Comparison of ENCODE assay signal across 20 cellular contexts in the genomic region with DNA sequence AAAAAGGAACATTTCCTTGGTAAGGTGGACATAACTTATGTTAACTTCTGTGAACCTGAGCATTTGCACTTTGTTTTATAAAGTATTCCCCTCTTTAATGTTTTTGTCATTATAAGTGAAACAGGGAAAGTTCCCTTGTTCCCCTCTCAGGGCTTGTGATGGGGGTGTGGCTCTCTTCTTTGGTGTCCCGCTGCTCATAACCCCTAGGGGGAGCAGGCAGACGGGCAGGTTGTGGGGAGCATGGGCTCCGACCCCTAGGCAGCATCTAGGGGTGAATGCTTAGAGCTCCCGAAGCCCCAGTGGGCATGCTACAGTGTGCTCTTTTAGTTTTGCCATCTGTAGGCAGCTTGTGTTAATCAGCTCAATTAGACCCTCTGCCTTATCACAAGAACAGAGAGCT.
DNase-seq lines count a peak whose midpoint lies in the region; ATAC-seq, FAIRE-seq and TF ChIP-seq lines count a peak whose summit lies in the region.
"Had no signal": no experiment of that assay in that cellular context is flagged by ENCODE, and none has a peak within 500 bp of the region (broad histone marks: within the 10 kb centered on the region; RNA-seq: fewer than 3 reads in every experiment).

No MANE protein-coding gene starts in this region.

- FAIRE-seq in A549 (lab: Jason Lieb, UNC), result peak; percentile 82
- FAIRE-seq: RCC 7860 had no signal

- no peak overlapping the region for H3K4me3 ChIP-seq in A549
- no peak overlapping the region for H3K4me3 ChIP-seq in Jurkat, Clone E6-1 (ENCODE audit: low read length)
- H3K4me3 ChIP-seq in SJCRH30, result no peak overlapping the region
- no peak overlapping the region for H3K4me3 ChIP-seq in epithelial cell of proximal tubule (ENCODE audit: low read depth, low read length)
- H3K4me3 ChIP-seq: coronary artery, left ventricle myocardium inferior, skin epidermis, tibial nerve had no signal

- WGBS in A549 (ENCODE audit: missing lambda C conversion rate), result 0% methylated on average over 1 of the region's 4 CpGs

- ATAC-seq in A549 (peak in 1 of 2 experiments; percentile 69; a peak in 3 of 6 replicates), HG03097 (IDR thresholded peaks at IDR 0.05; ENCODE audit: low FRiP score, unreplicated experiment) (no peak)

- H3K4me2 ChIP-seq in A549, result no peak overlapping the region

- no peak for TF ChIP-seq POLR2A in A549 (IDR thresholded peaks at IDR 0.05; ENCODE audit: low read length)

- CTCF ChIA-PET in A549 (lab: Yijun Ruan, JAX), result interaction anchor here (0.9 kb wide), 1 partner anchor 10 kb away, joined by 4 read pairs; no protein-coding TSS in a partner anchor

- H3K27ac ChIP-seq in A549, result no peak overlapping the region
- H3K27ac ChIP-seq in SJCRH30, result no peak overlapping the region
- H3K27ac ChIP-seq: coronary artery, left ventricle myocardium inferior, skin epidermis, tibial nerve had no signal

- POLR2A ChIA-PET in A549 (lab: Yijun Ruan, JAX), result no interaction called here

- no peaks in the 10 kb centered on the region for H3K36me3 ChIP-seq in SJCRH30
- H3K36me3 ChIP-seq: left ventricle myocardium inferior, tibial nerve had no signal

- TF ChIP-seq CTCF in A549 (IDR thresholded peaks at IDR 0.05) (no peak), epithelial cell of proximal tubule (conservative IDR thresholded peaks at IDR 0.05; ENCODE audit: low read depth, low read length) (peak; percentile 7)

- H3K9me3 ChIP-seq in A549 (no peaks in the 10 kb centered on the region), SJCRH30 (replicated peaks) (no peaks in the 10 kb centered on the region)
- H3K9me3 ChIP-seq: left ventricle myocardium inferior, tibial nerve had no signal

- TF ChIP-seq EP300 in A549 (IDR thresholded peaks at IDR 0.05), result no peak

- no peaks in the 10 kb centered on the region for H3K27me3 ChIP-seq in SJCRH30
- H3K27me3 ChIP-seq: tibial nerve had no signal

- no peaks in the 10 kb centered on the region for H3K4me1 ChIP-seq in A549
- no peaks in the 10 kb centered on the region for H3K4me1 ChIP-seq in SJCRH30
- H3K4me1 ChIP-seq: left ventricle myocardium inferior, tibial nerve had no signal

- TF ChIP-seq RAD21 in A549 (conservative IDR thresholded peaks at IDR 0.05 in 1 of 2, IDR thresholded peaks at IDR 0.05 in 1 of 2), result no peak

- DNase-seq in A549 (ENCODE audit: low read depth in 1 of 2, low spot score in 1 of 2), result peak in 1 of 2 experiments; percentile 9
- DNase-seq in Jurkat, Clone E6-1 (ENCODE audit: low read depth, low spot score), result peak; percentile 2
- peak; percentile 2 to 19 for DNase-seq in SJCRH30
- DNase-seq in epithelial cell of proximal tubule (ENCODE audit: low read depth), result no peak
- DNase-seq in stimulated activated naive CD4-positive, alpha-beta T cell (lab: John Stamatoyannopoulos, UW), result no peak
- DNase-seq in LoVo (ENCODE audit: low spot score), result no peak
- no peak for DNase-seq in central memory CD4-positive, alpha-beta T cell
- DNase-seq: activated CD4-positive, alpha-beta T cell treated with anti-CD3 and anti-CD28 coated beads for 48 hours; activated effector memory CD4-positive, alpha-beta T cell treated with Interleukin-2 at 50 U/mL for 16 hours; CD4-positive, CD25-positive, alpha-beta regulatory T cell; DMS153; NCI-H1694 treated with DMSO at 0.1 percent for 48 hours; stimulated activated CD4-positive, alpha-beta T cell treated with anti-CD3 and anti-CD28 coated beads, Interleukin-4, amount 100 ng/mL, for 1 hour; T1000 had no signal

TF ChIP-seq in A549, 52 proteins besides CTCF, POLR2A, EP300 and RAD21:
- TF ChIP-seq CHD4 (IDR thresholded peaks at IDR 0.05; ENCODE audit: borderline replicate concordance), result no peak
- no peak for TF ChIP-seq RFX5 (IDR thresholded peaks at IDR 0.05)
- TF ChIP-seq, protein P1, sequence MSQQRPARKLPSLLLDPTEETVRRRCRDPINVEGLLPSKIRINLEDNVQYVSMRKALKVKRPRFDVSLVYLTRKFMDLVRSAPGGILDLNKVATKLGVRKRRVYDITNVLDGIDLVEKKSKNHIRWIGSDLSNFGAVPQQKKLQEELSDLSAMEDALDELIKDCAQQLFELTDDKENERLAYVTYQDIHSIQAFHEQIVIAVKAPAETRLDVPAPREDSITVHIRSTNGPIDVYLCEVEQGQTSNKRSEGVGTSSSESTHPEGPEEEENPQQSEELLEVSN (IDR thresholded peaks at IDR 0.05; ENCODE audit: borderline replicate concordance, low read depth), result no peak
- no peak for TF ChIP-seq CBX2 (IDR thresholded peaks at IDR 0.05; ENCODE audit: borderline replicate concordance, low read depth)
- no peak for TF ChIP-seq HMGXB4 (CRISPR knock-in tag; IDR thresholded peaks at IDR 0.05; ENCODE audit: borderline replicate concordance)
- TF ChIP-seq, protein P2, sequence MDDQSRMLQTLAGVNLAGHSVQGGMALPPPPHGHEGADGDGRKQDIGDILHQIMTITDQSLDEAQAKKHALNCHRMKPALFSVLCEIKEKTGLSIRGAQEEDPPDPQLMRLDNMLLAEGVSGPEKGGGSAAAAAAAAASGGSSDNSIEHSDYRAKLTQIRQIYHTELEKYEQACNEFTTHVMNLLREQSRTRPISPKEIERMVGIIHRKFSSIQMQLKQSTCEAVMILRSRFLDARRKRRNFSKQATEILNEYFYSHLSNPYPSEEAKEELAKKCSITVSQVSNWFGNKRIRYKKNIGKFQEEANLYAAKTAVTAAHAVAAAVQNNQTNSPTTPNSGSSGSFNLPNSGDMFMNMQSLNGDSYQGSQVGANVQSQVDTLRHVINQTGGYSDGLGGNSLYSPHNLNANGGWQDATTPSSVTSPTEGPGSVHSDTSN (IDR thresholded peaks at IDR 0.05), result no peak
- no peak for TF ChIP-seq HOXB13 (CRISPR knock-in tag; IDR thresholded peaks at IDR 0.05; ENCODE audit: low read depth)
- TF ChIP-seq RNF2 (IDR thresholded peaks at IDR 0.05; ENCODE audit: borderline replicate concordance, low read depth), result no peak
- no peak for TF ChIP-seq EHF (CRISPR knock-in tag; IDR thresholded peaks at IDR 0.05)
- no peak for TF ChIP-seq NFE2L2 (conservative IDR thresholded peaks at IDR 0.05; ENCODE audit: low read length)
- TF ChIP-seq FOXS1 (CRISPR knock-in tag; IDR thresholded peaks at IDR 0.05), result no peak
- TF ChIP-seq MAFK (IDR thresholded peaks at IDR 0.05; ENCODE audit: partially characterized antibody), result no peak

Comparison
In these comparisons a context has a peak if more than half of its experiments do, and no peak if none do; other contexts are left out.
1. DNase-seq: peak in Jurkat, Clone E6-1 (single experiment) and SJCRH30 (2 of 2); none in epithelial cell of proximal tubule (single experiment), stimulated activated naive CD4-positive, alpha-beta T cell (0 of 6), LoVo (single experiment) and central memory CD4-positive, alpha-beta T cell (single experiment).